8 cellular contexts compared by ENCODE assay signal in the genomic region with DNA sequence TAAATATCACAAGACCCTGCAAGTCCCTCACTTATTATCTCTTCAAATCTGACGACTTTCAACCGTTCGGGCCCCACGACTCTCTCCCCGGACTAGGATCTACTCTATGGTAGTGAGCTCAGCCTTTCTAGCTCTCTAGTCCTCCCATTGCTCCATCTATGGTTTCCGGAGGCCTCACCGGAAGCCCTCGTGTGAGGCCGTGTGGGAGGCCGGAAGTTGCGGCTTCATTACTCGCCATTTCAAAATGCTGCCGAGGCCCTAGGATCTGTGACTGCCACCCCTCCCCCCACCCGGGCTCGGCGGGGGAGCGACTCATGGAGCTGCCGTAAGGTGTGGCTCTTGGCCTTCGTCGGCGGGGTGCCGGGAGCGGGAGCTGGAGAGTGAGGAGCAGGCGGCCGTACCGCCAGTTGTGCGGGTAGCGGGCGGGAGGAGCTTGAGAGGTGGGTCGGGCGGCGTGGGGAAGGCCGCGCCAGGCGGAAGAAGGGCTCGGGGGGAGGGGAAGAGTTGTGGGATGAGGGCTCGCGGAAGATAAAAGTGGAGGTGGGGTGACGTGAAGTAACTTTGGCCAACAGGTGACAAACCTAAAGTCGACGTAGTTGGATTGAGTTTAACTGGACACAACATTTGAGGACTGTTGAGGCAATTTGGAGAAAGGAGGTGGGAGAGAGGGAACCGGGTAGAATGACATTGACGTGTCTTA. TPM values are rescaled to one million over a fixed set of nuclear protein-coding genes. Genes with fewer than 3 reads are reported as not detected.
DNase-seq lines count a peak whose midpoint lies in the region; ATAC-seq, FAIRE-seq and TF ChIP-seq lines count a peak whose summit lies in the region.

A gene with protein sequence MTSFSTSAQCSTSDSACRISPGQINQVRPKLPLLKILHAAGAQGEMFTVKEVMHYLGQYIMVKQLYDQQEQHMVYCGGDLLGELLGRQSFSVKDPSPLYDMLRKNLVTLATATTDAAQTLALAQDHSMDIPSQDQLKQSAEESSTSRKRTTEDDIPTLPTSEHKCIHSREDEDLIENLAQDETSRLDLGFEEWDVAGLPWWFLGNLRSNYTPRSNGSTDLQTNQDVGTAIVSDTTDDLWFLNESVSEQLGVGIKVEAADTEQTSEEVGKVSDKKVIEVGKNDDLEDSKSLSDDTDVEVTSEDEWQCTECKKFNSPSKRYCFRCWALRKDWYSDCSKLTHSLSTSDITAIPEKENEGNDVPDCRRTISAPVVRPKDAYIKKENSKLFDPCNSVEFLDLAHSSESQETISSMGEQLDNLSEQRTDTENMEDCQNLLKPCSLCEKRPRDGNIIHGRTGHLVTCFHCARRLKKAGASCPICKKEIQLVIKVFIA (plus strand): TSS at position 227 of the 700 bp plus-strand sequence. CDS start 9,113 bp downstream, outside the sequence.

- dilution Hi-C loops in keratinocyte (cut with MboI; ENCODE audit: extremely low pct_ligation_motif_present, low sequenced_read_pairs): no loop called here

- peak within 1 kb of the TSS; percentile 98 for H3K27ac ChIP-seq in keratinocyte (ENCODE audit: control insufficient read depth, insufficient read depth, low read length)

- peaks cover under 1 to 10% of the 10 kb centered on the region in 2 experiments for H3K36me3 ChIP-seq in keratinocyte (ENCODE audit: control insufficient read depth in 2 of 2, extremely low read depth in 1 of 2, insufficient read depth in 2 of 2, low read length in 2 of 2)

- H3K9me1 ChIP-seq in keratinocyte (ENCODE audit: control insufficient read depth, extremely low read depth, insufficient read depth, low read length): no peaks in the 10 kb centered on the region

- peaks cover 43% of the 10 kb centered on the region for H3K79me2 ChIP-seq in keratinocyte (ENCODE audit: control insufficient read depth, insufficient read depth, low read length)

- H3K4me1 ChIP-seq in keratinocyte (ENCODE audit: control insufficient read depth, extremely low read depth, insufficient read depth, low read length): peaks cover 14% of the 10 kb centered on the region

- peak within 1 kb of the TSS; percentile 100 for H2AFZ ChIP-seq in keratinocyte (ENCODE audit: control insufficient read depth, low read length)

- FAIRE-seq in keratinocyte (lab: Jason Lieb, UNC): peak; percentile 51

- peak within 1 kb of the TSS; percentile 92 for H3K4me2 ChIP-seq in keratinocyte (ENCODE audit: control insufficient read depth, extremely low read depth, insufficient read depth, low read depth, low read length)

- peak within 1 kb of the TSS; percentile 97 for H3K9ac ChIP-seq in keratinocyte (ENCODE audit: control insufficient read depth, extremely low read depth, insufficient read depth, low read length)

- TF ChIP-seq POLR2A in GM19193 (IDR thresholded peaks at IDR 0.05; ENCODE audit: extremely low read depth, insufficient read depth, insufficient read length): peak; percentile 75

- DNase-seq in AML-193 (lab: John Stamatoyannopoulos, UW) (peak; percentile 93 to 96), NCI-H460 (ENCODE audit: extremely low read depth, low read depth) (peak; percentile 99), cerebellar nuclear complex (lab: John Stamatoyannopoulos, UW) (peak; percentile 77 to 83), keratinocyte (ENCODE audit: low read depth, low spot score) (peak; percentile 85)
- peak; percentile 91 to 94 (median 92) for DNase-seq in stimulated activated CD4-positive, alpha-beta T cell treated with anti-CD3 and anti-CD28 coated beads, Interleukin-12 subunit alpha, Interleukin-12 subunit beta, amount 100 ng/mL, for 48 hours (ENCODE audit: low read depth in 2 of 3, low spot score in 1 of 3)

- H3K27me3 ChIP-seq in keratinocyte (ENCODE audit: control insufficient read depth, extremely low read depth, insufficient read depth, low read length): no peaks in the 10 kb centered on the region

- H3K9me3 ChIP-seq in keratinocyte (ENCODE audit: control insufficient read depth, low read depth, low read length): no peaks in the 10 kb centered on the region

- peaks cover 5% of the 10 kb centered on the region for H4K20me1 ChIP-seq in keratinocyte (ENCODE audit: control insufficient read depth, extremely low read depth, insufficient read depth, low read length)

- peak; percentile 77 for ATAC-seq in HG03432 (IDR thresholded peaks at IDR 0.05; ENCODE audit: unreplicated experiment)
- ATAC-seq in activated CD4-positive, CD25-positive, alpha-beta regulatory T cell treated with anti-CD3 and anti-CD28 coated beads, Interleukin-2, amount 50 U/mL, for 24 hours: peak; percentile 92 to 94

- peak within 1 kb of the TSS; percentile 64 to 99 (median 97) for H3K4me3 ChIP-seq in keratinocyte (ENCODE audit: control insufficient read depth in 2 of 3, extremely low read depth in 1 of 3, insufficient read depth in 2 of 3, low read depth in 1 of 3, low read length in 3 of 3)

- no peak for TF ChIP-seq CTCF in keratinocyte (optimal IDR thresholded peaks at IDR 0.05 in 1 of 3, IDR thresholded peaks at IDR 0.05 in 1 of 3, conservative IDR thresholded peaks at IDR 0.05 in 1 of 3; ENCODE audit: extremely low read depth in 1 of 3, insufficient read depth in 2 of 3, low read length in 3 of 3)

RNA-seq across cellular contexts. Expression of the gene that starts here (rescaled TPM):
- 61.3 and 82.6 TPM in 2 replicates for total RNA-seq in NCI-H460 (2014; rRNA removed; shearing (Covaris generic))
- 73.8 and 128 TPM in 2 replicates for polyA plus RNA-seq in NCI-H460 (2014; cell fraction: nucleus; rRNA removed)
- polyA plus RNA-seq in keratinocyte: 6.8 to 17.8 TPM (median 8.6 TPM) in 3 replicates
- 36.9 TPM for polyA plus RNA-seq in keratinocyte (2011; ENCODE audit: low read depth)
- polyA plus RNA-seq in keratinocyte (2011; cell fraction: cytosol; rRNA removed): 1.9 and 3.5 TPM in 2 replicates
- polyA plus RNA-seq in keratinocyte (2011; cell fraction: nucleus; rRNA removed): 26.4 and 30.8 TPM in 2 replicates
- polyA plus RNA-seq in keratinocyte (2012; ENCODE audit: low replicate concordance): 4.5 and 12.7 TPM in 2 replicates
- polyA minus RNA-seq in keratinocyte: 20.8 to 68.3 TPM (median 32.4 TPM) in 3 replicates
- polyA minus RNA-seq in keratinocyte (2011; cell fraction: cytosol; rRNA and poly(A)+ RNA removed): 4.8 TPM
- polyA minus RNA-seq in keratinocyte (2011; cell fraction: nucleus; rRNA and poly(A)+ RNA removed): 43.8 and 78.3 TPM in 2 replicates

Comparison
In these comparisons a context has a peak if more than half of its experiments do, and no peak if none do; other contexts are left out.
1. Peak in every context shown above with its lines: DNase-seq, ATAC-seq, H3K4me3 ChIP-seq and H3K27ac ChIP-seq.